Comparison of ENCODE assay signal across 14 cellular contexts in genomic region chr16:86507173-86508027, GRCh38. TPM values are rescaled to one million over a fixed set of nuclear protein-coding genes. Genes with fewer than 3 reads are reported as not detected.
DNase-seq lines count a peak whose midpoint lies in the region; ATAC-seq and TF ChIP-seq lines count a peak whose summit lies in the region.
"Had no signal": no experiment of that assay in that cellular context is flagged by ENCODE, and none has a peak within 500 bp of the region (broad histone marks: within the 10 kb centered on the region; RNA-seq: fewer than 3 reads in every experiment).

No MANE protein-coding gene starts in this region.

- H3K27ac ChIP-seq in urinary bladder (ENCODE audit: low read depth) (peak overlapping the region; percentile 97), WERI-Rb-1 (no peak overlapping the region), Karpas-422 (ENCODE audit: low read length) (no peak overlapping the region)
- H3K27ac ChIP-seq: KMS-11 had no signal

- no peak for DNase-seq in activated naive CD8-positive, alpha-beta T cell treated with anti-CD3 and anti-CD28 coated beads for 36 hours
- no peak for DNase-seq in central memory CD8-positive, alpha-beta T cell (ENCODE audit: low spot score in 2 of 2)
- no peak for DNase-seq in midbrain (lab: John Stamatoyannopoulos, UW)
- no peak for DNase-seq in WERI-Rb-1
- DNase-seq in Karpas-422, result no peak
- DNase-seq: BE2C; effector CD8-positive, alpha-beta T cell; NCI-H510A; SW 1271 had no signal

- H3K4me3 ChIP-seq in mucosa of stomach (ENCODE audit: low read length), result peak overlapping the region; percentile 36
- H3K4me3 ChIP-seq in urinary bladder (ENCODE audit: low read depth, low read length), result peak overlapping the region; percentile 91
- no peak overlapping the region for H3K4me3 ChIP-seq in WERI-Rb-1 (ENCODE audit: low read depth, low read length)
- no peak overlapping the region for H3K4me3 ChIP-seq in Karpas-422 (ENCODE audit: low read length)

- H3K9me3 ChIP-seq in mucosa of stomach (ENCODE audit: control insufficient read depth, low read length) (no peaks in the 10 kb centered on the region), WERI-Rb-1 (ENCODE audit: severe bottlenecking) (no peaks in the 10 kb centered on the region), Karpas-422 (ENCODE audit: low read length) (no peaks in the 10 kb centered on the region)
- H3K9me3 ChIP-seq: BE2C had no signal

- no peak for ATAC-seq in central memory CD8-positive, alpha-beta T cell (replicated peaks; ENCODE audit: extremely low read depth, poor library complexity, severe bottlenecking)

- no peaks in the 10 kb centered on the region for H3K79me2 ChIP-seq in Karpas-422 (ENCODE audit: low read length)

- H3K4me1 Mint-ChIP-seq in activated naive CD8-positive, alpha-beta T cell (ENCODE audit: low read depth), result peaks cover 28% of the 10 kb centered on the region
- H3K4me1 Mint-ChIP-seq in activated naive CD8-positive, alpha-beta T cell treated with anti-CD3 and anti-CD28 coated beads for 36 hours, result peaks cover 19% of the 10 kb centered on the region
- peaks cover 25% of the 10 kb centered on the region for H3K4me1 Mint-ChIP-seq in central memory CD8-positive, alpha-beta T cell

- WGBS in urinary bladder, result 12% methylated on average over 37 of the region's 37 CpGs

- peaks cover 50% of the 10 kb centered on the region for H3K27me3 Mint-ChIP-seq in activated naive CD8-positive, alpha-beta T cell
- peaks cover 80% of the 10 kb centered on the region for H3K27me3 Mint-ChIP-seq in activated naive CD8-positive, alpha-beta T cell treated with anti-CD3 and anti-CD28 coated beads for 36 hours
- H3K27me3 Mint-ChIP-seq in central memory CD8-positive, alpha-beta T cell, result peaks cover 78% of the 10 kb centered on the region

- no peaks in the 10 kb centered on the region for H4K20me1 ChIP-seq in Karpas-422 (ENCODE audit: insufficient read depth, low read depth, low read length)

- no peaks in the 10 kb centered on the region for H3K9me3 Mint-ChIP-seq in activated naive CD8-positive, alpha-beta T cell (ENCODE audit: low read depth)
- H3K9me3 Mint-ChIP-seq in activated naive CD8-positive, alpha-beta T cell treated with anti-CD3 and anti-CD28 coated beads for 36 hours, result no peaks in the 10 kb centered on the region
- no peaks in the 10 kb centered on the region for H3K9me3 Mint-ChIP-seq in central memory CD8-positive, alpha-beta T cell

- H3K4me1 ChIP-seq in mucosa of stomach (ENCODE audit: control insufficient read depth, insufficient read depth, low read length) (peaks cover 7% of the 10 kb centered on the region), urinary bladder (ENCODE audit: insufficient read depth) (no peaks in the 10 kb centered on the region), Karpas-422 (ENCODE audit: low read length) (no peaks in the 10 kb centered on the region)
- H3K4me1 ChIP-seq: BE2C had no signal

- no peak overlapping the region for H2AFZ ChIP-seq in Karpas-422 (ENCODE audit: low read length)

- H3K9me2 ChIP-seq in Karpas-422 (replicated peaks; ENCODE audit: insufficient read depth, low read length), result no peaks in the 10 kb centered on the region

- peak overlapping the region; percentile 65 for H3K4me3 Mint-ChIP-seq in activated naive CD8-positive, alpha-beta T cell
- no peak overlapping the region for H3K4me3 Mint-ChIP-seq in activated naive CD8-positive, alpha-beta T cell treated with anti-CD3 and anti-CD28 coated beads for 36 hours
- H3K4me3 Mint-ChIP-seq in central memory CD8-positive, alpha-beta T cell, result peak overlapping the region; percentile 45

- H3K9ac ChIP-seq in mucosa of stomach (ENCODE audit: low read length) (peak overlapping the region; percentile 58), Karpas-422 (ENCODE audit: low read length) (no peak overlapping the region)
- H3K9ac ChIP-seq: KMS-11 had no signal

- H3K27ac Mint-ChIP-seq in activated naive CD8-positive, alpha-beta T cell, result no peak overlapping the region
- no peak overlapping the region for H3K27ac Mint-ChIP-seq in activated naive CD8-positive, alpha-beta T cell treated with anti-CD3 and anti-CD28 coated beads for 36 hours
- H3K27ac Mint-ChIP-seq in central memory CD8-positive, alpha-beta T cell (ENCODE audit: low read depth), result peak overlapping the region; percentile 29

- H3K27me3 ChIP-seq in mucosa of stomach (ENCODE audit: control insufficient read depth, insufficient read depth, low read length) (peaks cover 89% of the 10 kb centered on the region), WERI-Rb-1 (ENCODE audit: insufficient read depth, low read depth, severe bottlenecking) (peaks cover 89% of the 10 kb centered on the region), Karpas-422 (ENCODE audit: low read length) (no peaks in the 10 kb centered on the region)

- no peaks in the 10 kb centered on the region for H3K36me3 Mint-ChIP-seq in activated naive CD8-positive, alpha-beta T cell
- peaks cover 2% of the 10 kb centered on the region for H3K36me3 Mint-ChIP-seq in activated naive CD8-positive, alpha-beta T cell treated with anti-CD3 and anti-CD28 coated beads for 36 hours
- peaks cover 14% of the 10 kb centered on the region for H3K36me3 Mint-ChIP-seq in central memory CD8-positive, alpha-beta T cell (ENCODE audit: insufficient read depth)

- no peaks in the 10 kb centered on the region for H3K36me3 ChIP-seq in mucosa of stomach (ENCODE audit: control insufficient read depth, insufficient read depth, low read length)
- H3K36me3 ChIP-seq in urinary bladder (ENCODE audit: insufficient read depth), result no peaks in the 10 kb centered on the region
- H3K36me3 ChIP-seq in WERI-Rb-1, result no peaks in the 10 kb centered on the region
- H3K36me3 ChIP-seq in Karpas-422 (ENCODE audit: insufficient read depth, low read length), result no peaks in the 10 kb centered on the region
- H3K36me3 ChIP-seq: BE2C had no signal

- no peak overlapping the region for H3K4me2 ChIP-seq in Karpas-422 (ENCODE audit: low read depth, low read length, poor library complexity, severe bottlenecking)
- H3K4me2 ChIP-seq: KMS-11 had no signal

- TF ChIP-seq CTCF in WERI-Rb-1 (IDR thresholded peaks at IDR 0.05; ENCODE audit: low read depth, low read length), result no peak

RNA-seq across cellular contexts. Expression of gene FOXF1, which starts 2.9 kb away (rescaled TPM):
- not detected for total RNA-seq in activated naive CD8-positive, alpha-beta T cell treated with anti-CD3 and anti-CD28 coated beads for 36 hours
- total RNA-seq in urinary bladder, result 28.9 TPM
- 83.3 TPM for polyA plus RNA-seq in urinary bladder
- not detected in 2 replicates for total RNA-seq in Karpas-422 (2014; rRNA removed; shearing (Covaris generic); ENCODE audit: low replicate concordance)
- total RNA-seq: renal cortical epithelial cell had no signal

RNA-seq across cellular contexts. Expression of gene MTHFSD, which starts 47.6 kb away (rescaled TPM):
- 10 to 100 TPM; 20.7 to 22.5 TPM for total RNA-seq in activated naive CD8-positive, alpha-beta T cell treated with anti-CD3 and anti-CD28 coated beads for 36 hours
- 20.7 TPM for total RNA-seq in urinary bladder
- polyA plus RNA-seq in urinary bladder, result 12.0 TPM
- total RNA-seq in Karpas-422 (2014; rRNA removed; shearing (Covaris generic); ENCODE audit: low replicate concordance), result 18.8 and 21.8 TPM in 2 replicates

RNA-seq across cellular contexts. Expression of gene FOXC2, which starts 59.2 kb away (rescaled TPM):
- total RNA-seq in activated naive CD8-positive, alpha-beta T cell treated with anti-CD3 and anti-CD28 coated beads for 36 hours, result not detected
- total RNA-seq in urinary bladder, result 0.58 TPM
- 0.73 TPM for polyA plus RNA-seq in urinary bladder
- 0.07 TPM in 1 of 2 replicates, not detected in the other for total RNA-seq in Karpas-422 (2014; rRNA removed; shearing (Covaris generic); ENCODE audit: low replicate concordance)

Comparison
In these comparisons a context has a peak if more than half of its experiments do, and no peak if none do; other contexts are left out.
1. H3K4me3 ChIP-seq: peak in mucosa of stomach (single experiment) and urinary bladder (single experiment); none in WERI-Rb-1 (single experiment) and Karpas-422 (single experiment).
2. RNA of gene FOXF1, which starts 2.9 kb away (total RNA-seq): 28.9 TPM in urinary bladder (single experiment); not detected in activated naive CD8-positive, alpha-beta T cell treated with anti-CD3 and anti-CD28 coated beads for 36 hours and not detected in Karpas-422; every median in the first group is over 10 times any median in the second.